In genomic region chr1:206503591-206504362, GRCh38 we compare ENCODE assay signal across 8 cellular contexts. TPM values are rescaled to one million over a fixed set of nuclear protein-coding genes. Genes with fewer than 3 reads are reported as not detected.
DNase-seq lines count a peak whose midpoint lies in the region; ATAC-seq and TF ChIP-seq lines count a peak whose summit lies in the region.

No MANE protein-coding gene starts in this region.

- H3K4me3 Mint-ChIP-seq in activated T-cell treated with anti-CD3 and anti-CD28 coated beads, Interleukin-2, amount 50 U/mL, for 72 hours = peak overlapping the region; percentile 23 to 27

- peak overlapping the region; percentile 11 for H3K4me3 ChIP-seq in thoracic aorta

- H3K27me3 ChIP-seq in thoracic aorta (replicated peaks; ENCODE audit: insufficient read depth) = no peaks in the 10 kb centered on the region

- H3K27ac Mint-ChIP-seq in activated T-cell treated with anti-CD3 and anti-CD28 coated beads, Interleukin-2, amount 50 U/mL, for 72 hours = peak overlapping the region; percentile 9

- peak; percentile 55 for ATAC-seq in GM21619 (IDR thresholded peaks at IDR 0.05; ENCODE audit: unreplicated experiment)
- peak; percentile 77 to 79 for ATAC-seq in activated T-cell treated with anti-CD3 and anti-CD28 coated beads, Interleukin-2, amount 50 U/mL, for 72 hours (replicated peaks in 1 of 2)
- peak; percentile 71 for ATAC-seq in thoracic aorta (ENCODE audit: insufficient number of reproducible peaks, low FRiP score, low read depth)

- no peaks in the 10 kb centered on the region for H3K36me3 ChIP-seq in thoracic aorta

- no peaks in the 10 kb centered on the region for H3K9me3 Mint-ChIP-seq in activated T-cell treated with anti-CD3 and anti-CD28 coated beads, Interleukin-2, amount 50 U/mL, for 72 hours

- H3K27ac ChIP-seq in thoracic aorta = peak overlapping the region; percentile 8 to 92

- H3K36me3 Mint-ChIP-seq in activated T-cell treated with anti-CD3 and anti-CD28 coated beads, Interleukin-2, amount 50 U/mL, for 72 hours (ENCODE audit: insufficient read depth in 2 of 2) = no peaks in the 10 kb centered on the region

- DNase-seq in GF-D8 (lab: John Stamatoyannopoulos, UW) (peak; percentile 52), LoVo (ENCODE audit: low spot score) (peak; percentile 78), inferior parietal cortex (ENCODE audit: extremely low spot score) (peak; percentile 75), thoracic aorta (ENCODE audit: low spot score) (peak; percentile 54), T-helper 9 cell (no peak), globus pallidus (ENCODE audit: low spot score) (no peak)
- peak; percentile 63 to 71 for DNase-seq in activated T-cell treated with anti-CD3 and anti-CD28 coated beads, Interleukin-2, amount 50 U/mL, for 72 hours

- peaks cover 13% of the 10 kb centered on the region for H3K27me3 Mint-ChIP-seq in activated T-cell treated with anti-CD3 and anti-CD28 coated beads, Interleukin-2, amount 50 U/mL, for 72 hours (ENCODE audit: low read depth)

- TF ChIP-seq CTCF in thoracic aorta (IDR thresholded peaks at IDR 0.05) = no peak

- peaks cover 42 to 61% of the 10 kb centered on the region in 2 donors for H3K4me1 ChIP-seq in thoracic aorta (ENCODE audit: control insufficient read depth in 1 of 2, low read depth in 2 of 2)

- H3K4me1 Mint-ChIP-seq in activated T-cell treated with anti-CD3 and anti-CD28 coated beads, Interleukin-2, amount 50 U/mL, for 72 hours (ENCODE audit: low read depth) = peaks cover 45% of the 10 kb centered on the region

- no peaks in the 10 kb centered on the region for H3K9me3 ChIP-seq in thoracic aorta

RNA-seq across cellular contexts. Expression of gene RASSF5, which starts 3.6 kb away (rescaled TPM):
- total RNA-seq in activated T-cell treated with anti-CD3 and anti-CD28 coated beads, Interleukin-2, amount 50 U/mL, for 72 hours = 100 to 1,000 TPM; 227 to 240 TPM
- 10 to 100 TPM; 21.7 to 22.8 TPM for total RNA-seq in thoracic aorta

RNA-seq across cellular contexts. Expression of gene IKBKE, which starts 33.5 kb away (rescaled TPM):
- 10 to 100 TPM; 21.0 to 21.1 TPM for total RNA-seq in activated T-cell treated with anti-CD3 and anti-CD28 coated beads, Interleukin-2, amount 50 U/mL, for 72 hours
- total RNA-seq in thoracic aorta = 10 to 100 TPM in 1 of 2 donors, 1 to 10 TPM in 1; 5.8 to 16.1 TPM

Comparison
In these comparisons a context has a peak if more than half of its experiments do, and no peak if none do; other contexts are left out.
1. DNase-seq: peak in GF-D8 (single experiment), LoVo (single experiment), activated T-cell treated with anti-CD3 and anti-CD28 coated beads, Interleukin-2, amount 50 U/mL, for 72 hours (2 of 2), inferior parietal cortex (single experiment) and thoracic aorta (single experiment); none in T-helper 9 cell (single experiment) and globus pallidus (single experiment).
2. RNA of gene RASSF5, which starts 3.6 kb away (total RNA-seq): 227 to 240 TPM in activated T-cell treated with anti-CD3 and anti-CD28 coated beads, Interleukin-2, amount 50 U/mL, for 72 hours; 21.7 to 22.8 TPM in thoracic aorta; every median in the first group is over 4 times any median in the second.
3. Peak in every context shown above with its lines, with median percentiles within 50 percentile points of each other: ATAC-seq.